10 cellular contexts compared by ENCODE assay signal in the genomic region with DNA sequence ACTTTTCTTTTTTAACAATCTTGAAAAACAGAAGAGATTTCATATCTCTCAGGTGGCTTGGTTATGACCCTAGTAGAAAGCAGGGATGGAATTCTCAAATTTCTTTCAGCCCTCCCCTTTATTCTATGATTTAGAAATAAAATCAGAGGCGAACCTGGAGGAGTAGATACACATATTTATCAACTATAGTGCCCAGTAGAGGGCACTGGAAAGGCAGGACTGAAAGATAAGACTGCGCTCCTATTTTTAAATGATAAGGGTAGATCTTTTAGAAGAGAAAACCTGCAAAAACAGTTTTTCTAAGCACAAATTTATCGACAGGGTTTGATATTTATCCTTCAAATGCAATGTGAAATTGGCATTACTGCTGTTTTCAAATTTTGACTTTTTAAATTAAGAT.
A peak's percentile ranks its signal among the peaks of the same experiment; 100 is the strongest.
DNase-seq lines count a peak whose midpoint lies in the region; ATAC-seq and TF ChIP-seq lines count a peak whose summit lies in the region.
"Had no signal": no experiment of that assay in that cellular context is flagged by ENCODE, and none has a peak within 500 bp of the region (broad histone marks: within the 10 kb centered on the region; RNA-seq: fewer than 3 reads in every experiment).

No MANE protein-coding gene starts in this region.

- no peak overlapping the region for H3K4me3 Mint-ChIP-seq in activated naive CD4-positive, alpha-beta T cell treated with anti-CD3 and anti-CD28 coated beads for 36 hours

- no peaks in the 10 kb centered on the region for H3K9me3 ChIP-seq in Panc1 (ENCODE audit: control insufficient read depth, insufficient read depth, low read depth, low read length)
- H3K9me3 ChIP-seq: pancreas had no signal

- no peak for ATAC-seq in Panc1
- ATAC-seq in HG02970 (IDR thresholded peaks at IDR 0.05; ENCODE audit: low FRiP score, unreplicated experiment), result no peak
- ATAC-seq: pancreas had no signal

- H3K36me3 ChIP-seq in BJ (ENCODE audit: control insufficient read depth, insufficient read depth, low read length) (no peaks in the 10 kb centered on the region), Panc1 (ENCODE audit: control insufficient read depth, insufficient read depth, low read length) (no peaks in the 10 kb centered on the region)
- H3K36me3 ChIP-seq: pancreas had no signal

- POLR2A ChIA-PET in BJ (lab: Charles Lee) (no interaction called here), Panc1 (lab: Charles Lee) (no interaction called here)

- CTCF ChIA-PET in BJ (lab: Yijun Ruan, JAX), result no interaction called here
- CTCF ChIA-PET in Panc1 (lab: Charles Lee), result no interaction called here
- CTCF ChIA-PET in activated naive CD4-positive, alpha-beta T cell treated with anti-CD3 and anti-CD28 coated beads for 36 hours (lab: Charles Lee), result no interaction called here

- H3K4me3 ChIP-seq in BJ (ENCODE audit: low read depth, low read length), result no peak overlapping the region
- no peak overlapping the region for H3K4me3 ChIP-seq in Panc1 (ENCODE audit: low read depth in 2 of 2, low read length in 2 of 2)
- H3K4me3 ChIP-seq: pancreas had no signal

- no peaks in the 10 kb centered on the region for H3K27me3 Mint-ChIP-seq in activated naive CD4-positive, alpha-beta T cell treated with anti-CD3 and anti-CD28 coated beads for 36 hours (ENCODE audit: low read depth)

- TF ChIP-seq CTCF in BJ (IDR thresholded peaks at IDR 0.05; ENCODE audit: insufficient read depth, low read depth, low read length) (0 out of 2 replicates have a peak, but pooled peaks have one; percentile 3), Panc1 (IDR thresholded peaks at IDR 0.05) (peak; percentile 48; the same call in 1 of the 2 replicates)

- no peaks in the 10 kb centered on the region for H3K36me3 Mint-ChIP-seq in activated naive CD4-positive, alpha-beta T cell treated with anti-CD3 and anti-CD28 coated beads for 36 hours (ENCODE audit: low read depth)

- H3K27ac ChIP-seq in Panc1 (ENCODE audit: low read length), result no peak overlapping the region
- H3K27ac ChIP-seq: pancreas had no signal

- H3K27me3 ChIP-seq in BJ (ENCODE audit: control insufficient read depth, insufficient read depth, low read length) (no peaks in the 10 kb centered on the region), Panc1 (ENCODE audit: control insufficient read depth, insufficient read depth, low read length) (no peaks in the 10 kb centered on the region)
- H3K27me3 ChIP-seq: pancreas had no signal

- H3K27ac Mint-ChIP-seq in activated naive CD4-positive, alpha-beta T cell treated with anti-CD3 and anti-CD28 coated beads for 36 hours, result no peak overlapping the region

- DNase-seq in BJ (ENCODE audit: low read depth) (no peak), Panc1 (ENCODE audit: low read depth, low spot score) (no peak), left kidney (ENCODE audit: low read depth, low spot score) (peak; percentile 28), T1000 (lab: John Stamatoyannopoulos, UW) (no peak), NK-92 (lab: John Stamatoyannopoulos, UW; ENCODE audit: unreplicated experiment) (no peak)
- DNase-seq in activated naive CD4-positive, alpha-beta T cell treated with anti-CD3 and anti-CD28 coated beads for 36 hours, result no peak
- DNase-seq: NCI-H2171, pancreas had no signal

- TF ChIP-seq EP300 in Ishikawa (IDR thresholded peaks at IDR 0.05; ENCODE audit: borderline replicate concordance), result no peak

- TF ChIP-seq RAD21 in Ishikawa (IDR thresholded peaks at IDR 0.05; ENCODE audit: low read depth), result peak; percentile 49

- no peaks in the 10 kb centered on the region for H3K9me3 Mint-ChIP-seq in activated naive CD4-positive, alpha-beta T cell treated with anti-CD3 and anti-CD28 coated beads for 36 hours

- no peaks in the 10 kb centered on the region for H3K4me1 ChIP-seq in Panc1 (ENCODE audit: control insufficient read depth, insufficient read depth, low read length)
- H3K4me1 ChIP-seq: pancreas had no signal

- no peaks in the 10 kb centered on the region for H3K4me1 Mint-ChIP-seq in activated naive CD4-positive, alpha-beta T cell treated with anti-CD3 and anti-CD28 coated beads for 36 hours (ENCODE audit: low read depth)

- no TSS peak for BruUV-seq in Panc1 (replicated peaks; lab: Mats Ljungman, UMichigan)

- in situ Hi-C loops in Panc1 (cut with HindIII; ENCODE audit: low pct_unique_long_range_greater_than_20kb, low sequenced_read_pairs), result no loop called here

- intact Hi-C loops in Panc1 (cut with micrococcal nuclease; ENCODE audit: unreplicated experiment), result no loop called here
- intact Hi-C loops in activated naive CD4-positive, alpha-beta T cell treated with anti-CD3 and anti-CD28 coated beads for 36 hours (cut with micrococcal nuclease), result no loop called here

TF ChIP-seq in Ishikawa, 13 proteins besides CTCF, POLR2A, EP300 and RAD21:
- TF ChIP-seq ZBTB7A (IDR thresholded peaks at IDR 0.05; ENCODE audit: low read depth) (no peak), EGR1 (IDR thresholded peaks at IDR 0.05) (no peak), CREB1 (IDR thresholded peaks at IDR 0.05; ENCODE audit: low read depth) (no peak), TEAD4 (IDR thresholded peaks at IDR 0.05) (no peak), TCF12 (IDR thresholded peaks at IDR 0.05; ENCODE audit: low read depth) (no peak), YY1 (IDR thresholded peaks at IDR 0.05; ENCODE audit: low read depth) (no peak), FOXM1 (IDR thresholded peaks at IDR 0.05; ENCODE audit: borderline replicate concordance, low read depth) (no peak), NFIC (IDR thresholded peaks at IDR 0.05) (no peak), CEBPB (IDR thresholded peaks at IDR 0.05) (no peak), TAF1 (IDR thresholded peaks at IDR 0.05; ENCODE audit: low read depth) (no peak)
- TF ChIP-seq, protein P1, sequence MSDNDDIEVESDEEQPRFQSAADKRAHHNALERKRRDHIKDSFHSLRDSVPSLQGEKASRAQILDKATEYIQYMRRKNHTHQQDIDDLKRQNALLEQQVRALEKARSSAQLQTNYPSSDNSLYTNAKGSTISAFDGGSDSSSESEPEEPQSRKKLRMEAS (IDR thresholded peaks at IDR 0.05), result no peak
- TF ChIP-seq, protein P2, sequence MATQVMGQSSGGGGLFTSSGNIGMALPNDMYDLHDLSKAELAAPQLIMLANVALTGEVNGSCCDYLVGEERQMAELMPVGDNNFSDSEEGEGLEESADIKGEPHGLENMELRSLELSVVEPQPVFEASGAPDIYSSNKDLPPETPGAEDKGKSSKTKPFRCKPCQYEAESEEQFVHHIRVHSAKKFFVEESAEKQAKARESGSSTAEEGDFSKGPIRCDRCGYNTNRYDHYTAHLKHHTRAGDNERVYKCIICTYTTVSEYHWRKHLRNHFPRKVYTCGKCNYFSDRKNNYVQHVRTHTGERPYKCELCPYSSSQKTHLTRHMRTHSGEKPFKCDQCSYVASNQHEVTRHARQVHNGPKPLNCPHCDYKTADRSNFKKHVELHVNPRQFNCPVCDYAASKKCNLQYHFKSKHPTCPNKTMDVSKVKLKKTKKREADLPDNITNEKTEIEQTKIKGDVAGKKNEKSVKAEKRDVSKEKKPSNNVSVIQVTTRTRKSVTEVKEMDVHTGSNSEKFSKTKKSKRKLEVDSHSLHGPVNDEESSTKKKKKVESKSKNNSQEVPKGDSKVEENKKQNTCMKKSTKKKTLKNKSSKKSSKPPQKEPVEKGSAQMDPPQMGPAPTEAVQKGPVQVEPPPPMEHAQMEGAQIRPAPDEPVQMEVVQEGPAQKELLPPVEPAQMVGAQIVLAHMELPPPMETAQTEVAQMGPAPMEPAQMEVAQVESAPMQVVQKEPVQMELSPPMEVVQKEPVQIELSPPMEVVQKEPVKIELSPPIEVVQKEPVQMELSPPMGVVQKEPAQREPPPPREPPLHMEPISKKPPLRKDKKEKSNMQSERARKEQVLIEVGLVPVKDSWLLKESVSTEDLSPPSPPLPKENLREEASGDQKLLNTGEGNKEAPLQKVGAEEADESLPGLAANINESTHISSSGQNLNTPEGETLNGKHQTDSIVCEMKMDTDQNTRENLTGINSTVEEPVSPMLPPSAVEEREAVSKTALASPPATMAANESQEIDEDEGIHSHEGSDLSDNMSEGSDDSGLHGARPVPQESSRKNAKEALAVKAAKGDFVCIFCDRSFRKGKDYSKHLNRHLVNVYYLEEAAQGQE (IDR thresholded peaks at IDR 0.05; ENCODE audit: low read depth), result no peak
- TF ChIP-seq, protein P3, sequence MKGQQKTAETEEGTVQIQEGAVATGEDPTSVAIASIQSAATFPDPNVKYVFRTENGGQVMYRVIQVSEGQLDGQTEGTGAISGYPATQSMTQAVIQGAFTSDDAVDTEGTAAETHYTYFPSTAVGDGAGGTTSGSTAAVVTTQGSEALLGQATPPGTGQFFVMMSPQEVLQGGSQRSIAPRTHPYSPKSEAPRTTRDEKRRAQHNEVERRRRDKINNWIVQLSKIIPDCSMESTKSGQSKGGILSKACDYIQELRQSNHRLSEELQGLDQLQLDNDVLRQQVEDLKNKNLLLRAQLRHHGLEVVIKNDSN (IDR thresholded peaks at IDR 0.05), result no peak
